17 cellular contexts compared by ENCODE assay signal in the genomic region with DNA sequence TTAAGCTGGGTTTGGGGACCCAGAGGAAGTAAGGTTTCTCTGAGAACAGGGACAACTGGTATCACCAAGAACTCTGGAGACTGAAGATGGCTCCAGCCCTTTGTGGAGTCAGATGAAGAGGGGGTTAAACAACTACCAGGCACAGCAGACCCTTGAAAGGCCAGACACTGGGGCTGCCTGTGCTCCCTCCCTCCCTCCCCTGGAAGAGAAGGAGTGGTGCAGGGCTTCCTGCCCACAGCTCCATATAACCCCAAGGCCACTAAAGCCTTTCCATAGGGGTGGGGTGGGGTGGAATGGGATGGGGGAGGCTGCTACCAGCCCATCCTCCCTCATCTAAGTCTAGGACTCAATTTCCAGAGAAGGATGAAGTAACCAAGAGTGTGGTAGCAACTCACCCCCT.
A peak's percentile ranks its signal among the peaks of the same experiment; 100 is the strongest.
DNase-seq lines count a peak whose midpoint lies in the region; ATAC-seq and TF ChIP-seq lines count a peak whose summit lies in the region.
"Had no signal": no experiment of that assay in that cellular context is flagged by ENCODE, and none has a peak within 500 bp of the region (broad histone marks: within the 10 kb centered on the region; RNA-seq: fewer than 3 reads in every experiment).

No MANE protein-coding gene starts in this region.

- H3K4me3 Mint-ChIP-seq in endothelial cell (ENCODE audit: unreplicated experiment) = no peak overlapping the region
- H3K4me3 Mint-ChIP-seq: CD14-positive monocyte had no signal

- H3K27ac Mint-ChIP-seq in endothelial cell (ENCODE audit: unreplicated experiment) = no peak overlapping the region

- ATAC-seq in HCT116 = peak; percentile 52
- no peak for ATAC-seq in GM21529 (IDR thresholded peaks at IDR 0.05; ENCODE audit: unreplicated experiment)
- no peak for ATAC-seq in HG03045 (IDR thresholded peaks at IDR 0.05; ENCODE audit: unreplicated experiment)
- ATAC-seq: GM12878, PC-3 had no signal

- CTCF ChIA-PET in HCT116 (lab: Charles Lee) = interaction anchor here (1.1 to 1.5 kb wide), 2 partner anchors 8 to 435 kb away, joined by 3 to 4 read pairs; no protein-coding TSS in a partner anchor

- H3K79me2 ChIP-seq in HCT116 (ENCODE audit: insufficient read depth, low read length) = no peaks in the 10 kb centered on the region

- H3K4me1 Mint-ChIP-seq in endothelial cell (ENCODE audit: unreplicated experiment) = no peaks in the 10 kb centered on the region
- H3K4me1 Mint-ChIP-seq: CD14-positive monocyte had no signal

- no peaks in the 10 kb centered on the region for H3K9me3 ChIP-seq in BLaER1
- no peaks in the 10 kb centered on the region for H3K9me3 ChIP-seq in HCT116 (ENCODE audit: control insufficient read depth in 1 of 2, insufficient read depth in 1 of 2, low read depth in 1 of 2, low read length in 2 of 2)

- no peaks in the 10 kb centered on the region for H3K27me3 Mint-ChIP-seq in endothelial cell (ENCODE audit: unreplicated experiment)

- H3K36me3 Mint-ChIP-seq in endothelial cell (ENCODE audit: low read depth, unreplicated experiment) = no peaks in the 10 kb centered on the region

- H3K9me3 Mint-ChIP-seq in endothelial cell (ENCODE audit: unreplicated experiment) = no peaks in the 10 kb centered on the region
- H3K9me3 Mint-ChIP-seq: CD14-positive monocyte had no signal

- H3K27me3 ChIP-seq in BLaER1 (no peaks in the 10 kb centered on the region), HCT116 (ENCODE audit: insufficient read depth, low read length) (no peaks in the 10 kb centered on the region)

- DNase-seq in NCI-H82 (lab: John Stamatoyannopoulos, UW) = peak; percentile 60
- DNase-seq in NCI-H82 treated with DMSO at 0.1 percent for 48 hours (lab: John Stamatoyannopoulos, UW; ENCODE audit: unreplicated experiment) = no peak
- DNase-seq in HCT116 (ENCODE audit: low read depth, low spot score) = no peak
- DNase-seq in islet precursor cell = peak; percentile 58
- no peak for DNase-seq in endothelial cell (ENCODE audit: low spot score)
- DNase-seq: 8988T; MV-4-11; NCI-H1417 treated with DMSO at 0.1 percent for 48 hours; NCI-H2029; NCI-H510A; NK-92 treated with Interleukin-12 subunit alpha and Interleukin-12 subunit beta, amount 100 ng/mL, for 24 hours; PC-3 had no signal

- no peaks in the 10 kb centered on the region for H3K9me2 ChIP-seq in HCT116 (ENCODE audit: insufficient read depth)

- intact Hi-C loops in HCT116 (cut with micrococcal nuclease) = no loop called here

- no peak for TF ChIP-seq CTCF in HCT116 (IDR thresholded peaks at IDR 0.05 in 2 of 3, conservative IDR thresholded peaks at IDR 0.05 in 1 of 3; ENCODE audit: borderline replicate concordance in 1 of 3, insufficient read depth in 1 of 3, low read depth in 2 of 3, low read length in 2 of 3)
- TF ChIP-seq CTCF in endothelial cell (IDR thresholded peaks at IDR 0.05; ENCODE audit: unreplicated experiment) = no peak

- H3K4me3 ChIP-seq in BLaER1 (no peak overlapping the region), HCT116 (replicated peaks in 1 of 2; ENCODE audit: low read depth in 1 of 2, low read length in 2 of 2) (no peak overlapping the region)
- H3K4me3 ChIP-seq: GM12878 had no signal

- no TSS peak for BruUV-seq in HCT116 (replicated peaks; lab: Mats Ljungman, UMichigan)

- RAD21 ChIA-PET in HCT116 (lab: Charles Lee; ENCODE audit: low non-redundant PET in 1 of 2, low total read pairs in 2 of 2, uncharacterized antibody in 2 of 2, unreplicated experiment in 2 of 2) = no interaction called here

- no peak for TF ChIP-seq POLR2A in HCT116 (IDR thresholded peaks at IDR 0.05; ENCODE audit: borderline replicate concordance, extremely low read depth, insufficient read depth, insufficient read length)

- POLR2A ChIA-PET in HCT116 (lab: Charles Lee) = no interaction called here

- H3K4me1 ChIP-seq in BLaER1 = peaks cover 10% of the 10 kb centered on the region
- H3K4me1 ChIP-seq in HCT116 (ENCODE audit: control insufficient read depth in 1 of 2, insufficient read depth in 2 of 2, low read length in 2 of 2) = no peaks in the 10 kb centered on the region

- H3K27ac ChIP-seq in BLaER1 (peak overlapping the region; percentile 49; the same call in 1 of the 2 replicates), HCT116 (ENCODE audit: low read depth, low read length) (no peak overlapping the region)

- H3K36me3 ChIP-seq in BLaER1 (peaks cover 76% of the 10 kb centered on the region), HCT116 (ENCODE audit: control insufficient read depth in 1 of 2, insufficient read depth in 2 of 2, low read length in 2 of 2) (no peaks in the 10 kb centered on the region; a peak in 1 of 4 replicates)

- H2AFZ ChIP-seq in HCT116 (ENCODE audit: low read depth, low read length, poor library complexity, severe bottlenecking) = no peak overlapping the region

- H3K4me2 ChIP-seq in BLaER1 (no peak overlapping the region), HCT116 (ENCODE audit: low read length) (no peak overlapping the region)

- H3K9ac ChIP-seq in BLaER1 (no peak overlapping the region), HCT116 (ENCODE audit: low read length) (no peak overlapping the region)

- no peak for TF ChIP-seq RAD21 in HCT116 (IDR thresholded peaks at IDR 0.05; ENCODE audit: low read depth)

- H4K20me1 ChIP-seq in BLaER1 = no peaks in the 10 kb centered on the region
- H4K20me1 ChIP-seq in HCT116 (ENCODE audit: insufficient read depth) = no peaks in the 10 kb centered on the region

TF ChIP-seq in HCT116, 20 proteins besides CTCF, POLR2A, EP300 and RAD21:
- TF ChIP-seq EZH2phosphoT487 (IDR thresholded peaks at IDR 0.05; ENCODE audit: borderline replicate concordance) (no peak), YY1 (IDR thresholded peaks at IDR 0.05; ENCODE audit: extremely low read depth, insufficient replicate concordance, low read depth, low read length) (no peak)

Comparison
In these comparisons a context has a peak if more than half of its experiments do, and no peak if none do; other contexts are left out.
1. DNase-seq: peak in NCI-H82 (single experiment) and islet precursor cell (single experiment); none in NCI-H82 treated with DMSO at 0.1 percent for 48 hours (single experiment), HCT116 (single experiment) and endothelial cell (single experiment).